1 cellular context compared by ENCODE assay signal in genomic region chr3:61141697-61142096, GRCh38.
A peak's percentile ranks its signal among the peaks of the same experiment; 100 is the strongest.
TF ChIP-seq lines count a peak whose summit lies in the region.

No MANE protein-coding gene starts in this region.

TF ChIP-seq in GM23338, 12 proteins besides CTCF, POLR2A, EP300 and RAD21 (continued from another document):
- TF ChIP-seq ZNF462 (CRISPR knock-in tag; IDR thresholded peaks at IDR 0.05) (peak; percentile 99), NANOG (IDR thresholded peaks at IDR 0.05; ENCODE audit: borderline replicate concordance) (0 out of 2 replicates have a peak, but pooled peaks have one; percentile 10), ETS1 (IDR thresholded peaks at IDR 0.05) (no peak)
TF ChIP-seq in GM23338: peak in this region for 4.
